In the genomic region with DNA sequence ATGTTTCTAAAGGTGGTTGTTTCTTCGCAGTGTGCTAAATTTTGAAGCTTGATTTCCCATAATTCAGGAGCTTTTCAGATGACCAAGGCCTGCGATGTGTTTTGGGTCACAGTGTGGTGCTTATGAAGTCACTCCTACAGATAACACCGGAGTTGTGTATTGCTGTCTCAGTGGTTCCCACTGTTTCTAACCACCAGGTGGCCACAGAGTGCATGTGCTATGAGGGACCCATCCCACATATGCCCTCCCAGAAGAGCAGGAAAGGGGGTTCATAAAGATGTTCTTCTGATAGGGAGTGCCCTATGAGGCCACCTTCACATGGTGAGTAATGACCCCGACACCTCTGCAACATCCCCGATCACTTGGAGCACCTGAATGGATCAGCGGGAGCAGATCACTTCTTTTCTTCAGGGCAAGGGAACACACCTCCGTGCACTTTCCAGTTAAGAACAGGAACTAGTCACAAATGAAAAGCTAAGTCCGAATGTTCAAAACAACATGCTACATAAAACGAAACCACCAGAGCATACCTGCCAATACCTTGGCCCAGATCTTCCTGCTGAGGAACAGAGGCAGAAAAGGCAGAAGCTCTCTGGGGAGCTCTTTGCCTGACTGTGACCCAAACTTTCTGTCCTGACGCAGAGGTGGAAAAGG, we compare ENCODE assay signal across 1 cellular context.
TF ChIP-seq lines count a peak whose summit lies in the region.

No MANE protein-coding gene starts in this region.

TF ChIP-seq in HepG2, 621 proteins besides CTCF, POLR2A, EP300 and RAD21:
- TF ChIP-seq STAG1 (CRISPR knock-in tag; IDR thresholded peaks at IDR 0.05) (peak; percentile 54), SMC3 (IDR thresholded peaks at IDR 0.05; ENCODE audit: low read length) (peak; percentile 39; the same call in 1 of the 2 replicates)
